ENCODE assay signal across 27 cellular contexts in the genomic region with DNA sequence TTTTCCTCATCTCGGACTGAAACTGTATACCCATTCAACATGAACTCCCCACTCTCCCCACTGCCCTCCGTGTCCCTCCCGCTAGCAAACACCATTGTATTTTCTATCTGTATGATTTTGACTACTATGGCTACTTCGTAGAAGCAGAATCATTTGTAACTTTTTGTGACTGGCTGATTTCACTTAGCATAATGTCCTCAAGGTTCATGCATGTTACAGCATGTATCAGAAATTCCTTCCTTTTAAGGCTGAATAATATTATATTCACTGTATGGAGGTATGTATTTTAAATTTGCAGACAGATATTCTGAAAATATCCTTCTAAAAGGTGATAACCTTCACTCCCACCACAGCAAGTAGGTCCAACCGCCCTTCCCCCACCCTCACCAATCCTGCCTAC. TPM values are rescaled to one million over a fixed set of nuclear protein-coding genes. Genes with fewer than 3 reads are reported as not detected.
"Had no signal": no experiment of that assay in that cellular context is flagged by ENCODE, and none has a peak within 500 bp of the region (broad histone marks: within the 10 kb centered on the region; RNA-seq: fewer than 3 reads in every experiment).

No MANE protein-coding gene starts in this region.

- H3K4me1 Mint-ChIP-seq: immature natural killer cell, nephron had no signal

- H3K4me1 ChIP-seq: left ventricle myocardium inferior, psoas muscle, right lobe of liver, stomach, transverse colon had no signal

- H3K27ac Mint-ChIP-seq: nephron had no signal

- DNase-seq: central memory CD4-positive, alpha-beta T cell; effector CD4-positive, alpha-beta T cell; erythroblast; immature natural killer cell; kidney; left cardiac atrium; left ventricle myocardium inferior; mesendoderm; naive B cell; occipital lobe; psoas muscle; retina; right lobe of liver; stimulated activated CD4-positive, alpha-beta T cell treated with anti-CD3 and anti-CD28 coated beads, Interleukin-4, amount 100 ng/mL, for 1 hour; stimulated activated CD8-positive, alpha-beta memory T cell treated with anti-CD3 and anti-CD28 coated beads, Interleukin-4, amount 100 ng/mL, for 48 hours; stomach; substantia nigra; transverse colon had no signal

- H3K9me3 Mint-ChIP-seq: immature natural killer cell; nephron; stimulated activated effector memory CD8-positive, alpha-beta T cell treated with anti-CD3 and anti-CD28 coated beads, Interleukin-12 subunit alpha, Interleukin-12 subunit beta, amount 100 ng/mL, for 72 hours had no signal

- H3K4me3 Mint-ChIP-seq: immature natural killer cell; naive B cell; nephron; stimulated activated effector memory CD8-positive, alpha-beta T cell treated with anti-CD3 and anti-CD28 coated beads, Interleukin-12 subunit alpha, Interleukin-12 subunit beta, amount 100 ng/mL, for 72 hours had no signal

- H3K4me3 ChIP-seq: coronary artery, left ventricle myocardium inferior, lung, psoas muscle, right lobe of liver, stomach, thoracic aorta, transverse colon had no signal

- H3K27me3 Mint-ChIP-seq: naive B cell had no signal

- H3K27ac ChIP-seq: coronary artery, left ventricle myocardium inferior, psoas muscle, right lobe of liver, stomach, thoracic aorta, transverse colon had no signal

- H3K27me3 ChIP-seq: right lobe of liver, stomach, transverse colon had no signal

- H3K9me3 ChIP-seq: left ventricle myocardium inferior, psoas muscle, right lobe of liver, stomach, thoracic aorta, transverse colon had no signal

- FAIRE-seq: kidney had no signal

- ATAC-seq: left cardiac atrium; psoas muscle; right lobe of liver; stimulated activated effector memory CD8-positive, alpha-beta T cell treated with anti-CD3 and anti-CD28 coated beads, Interleukin-12 subunit alpha, Interleukin-12 subunit beta, amount 100 ng/mL, for 72 hours had no signal

RNA-seq across cellular contexts. Expression of a gene that starts 42.9 kb away (rescaled TPM):
- total RNA-seq: chondrocyte, dermis microvascular lymphatic vessel endothelial cell, fibroblast of villous mesenchyme, kidney, left cardiac atrium, left ventricle myocardium inferior, lung, psoas muscle, right lobe of liver, stomach, thoracic aorta, transverse colon, ureter had no signal
